8 cellular contexts compared by ENCODE assay signal in genomic region chr1:156445789-156446263, GRCh38. TPM values are rescaled to one million over a fixed set of nuclear protein-coding genes. Genes with fewer than 3 reads are reported as not detected.
A peak's percentile ranks its signal among the peaks of the same experiment; 100 is the strongest.
DNase-seq lines count a peak whose midpoint lies in the region; ATAC-seq and TF ChIP-seq lines count a peak whose summit lies in the region.

No MANE protein-coding gene starts in this region.

- peak overlapping the region; percentile 13; the same call in 1 of the 2 replicates for H3K4me3 Mint-ChIP-seq in HFFc6

- H3K4me1 ChIP-seq in BE2C: no peaks in the 10 kb centered on the region
- peaks cover 0 to 6% of the 10 kb centered on the region in 2 donors for H3K4me1 ChIP-seq in left lung

- no peaks in the 10 kb centered on the region for H3K36me3 Mint-ChIP-seq in HFFc6 (ENCODE audit: low read depth)

- H3K27me3 ChIP-seq in BE2C (peaks cover 6% of the 10 kb centered on the region), left lung (peaks cover 30 to 85% of the 10 kb centered on the region in 2 donors)

- H3K27ac Mint-ChIP-seq in HFFc6: no peak overlapping the region

- no peak overlapping the region for H3K27ac ChIP-seq in left lung

- H3K4me3 ChIP-seq in BE2C (ENCODE audit: low read depth, low read length): no peak overlapping the region
- no peak overlapping the region for H3K4me3 ChIP-seq in left lung

- DNase-seq in BE2C: peak; percentile 91
- peak; percentile 78 for DNase-seq in HFFc6
- DNase-seq in NCI-H524 (lab: John Stamatoyannopoulos, UW): peak; percentile 76 to 80
- peak; percentile 73 to 81 for DNase-seq in activated CD4-positive, alpha-beta T cell treated with anti-CD3 and anti-CD28 coated beads for 4 hours
- peak; percentile 89 for DNase-seq in cerebellum (ENCODE audit: low spot score)
- peak; percentile 78 to 93 for DNase-seq in left lung
- DNase-seq in stimulated activated CD4-positive, alpha-beta T cell treated with anti-CD3 and anti-CD28 coated beads, Interleukin-4, amount 100 ng/mL, for 48 hours (ENCODE audit: low read depth in 2 of 2): peak; percentile 70 to 71

- TF ChIP-seq CTCF in BE2C (IDR thresholded peaks at IDR 0.05; ENCODE audit: low read depth, low read length): peak; percentile 99
- TF ChIP-seq CTCF in HFFc6 (IDR thresholded peaks at IDR 0.05): peak; percentile 96
- peak; percentile 95 to 99 for TF ChIP-seq CTCF in left lung (IDR thresholded peaks at IDR 0.05)

- H3K4me1 Mint-ChIP-seq in HFFc6 (ENCODE audit: low read depth): peaks cover 10% of the 10 kb centered on the region; the same call in 1 of the 2 replicates

- no peaks in the 10 kb centered on the region for H3K36me3 ChIP-seq in BE2C
- H3K36me3 ChIP-seq in left lung: no peaks in the 10 kb centered on the region

- H3K27me3 Mint-ChIP-seq in HFFc6 (ENCODE audit: insufficient read depth): peaks cover 52% of the 10 kb centered on the region

- ATAC-seq in left lung: peak; percentile 99
- ATAC-seq in GM19324 (IDR thresholded peaks at IDR 0.05; ENCODE audit: low FRiP score, unreplicated experiment): no peak

- H3K9me3 Mint-ChIP-seq in HFFc6: no peaks in the 10 kb centered on the region

- intact Hi-C loops in left lung (cut with DNase I): loop anchor here (2.0 to 10.0 kb wide), 2 partner anchors 61 kb away; no protein-coding TSS in a partner anchor

- H3K9me3 ChIP-seq in BE2C: no peaks in the 10 kb centered on the region
- no peaks in the 10 kb centered on the region for H3K9me3 ChIP-seq in left lung

RNA-seq across cellular contexts. Expression of gene MEF2D, which starts 54.7 kb away (rescaled TPM):
- 55.3 TPM for polyA plus RNA-seq in BE2C (2012; ENCODE audit: insufficient read depth, insufficient read length, low read depth)
- 10 to 100 TPM; 50.0 to 60.1 (median 56.8) TPM for total RNA-seq in HFFc6 (2021; fragmentation: NEBNext Ultra II Directional; extraction: Animal tissue kit (Norgen Biotek cat#: 25700))
- 6.5 TPM for total RNA-seq in cerebellum
- total RNA-seq in left lung: 10 to 100 TPM; 45.4 to 52.8 TPM
